10 cellular contexts compared by ENCODE assay signal in genomic region chr5:76546497-76547102, GRCh38.
DNase-seq lines count a peak whose midpoint lies in the region; ATAC-seq, FAIRE-seq and TF ChIP-seq lines count a peak whose summit lies in the region.
"Had no signal": no experiment of that assay in that cellular context is flagged by ENCODE, and none has a peak within 500 bp of the region (broad histone marks: within the 10 kb centered on the region; RNA-seq: fewer than 3 reads in every experiment).

No MANE protein-coding gene starts in this region.

- intact Hi-C loops in HepG2 (cut with micrococcal nuclease; ENCODE audit: unreplicated experiment): no loop called here

- H3K9me3 ChIP-seq in HepG2 (ENCODE audit: low read length): no peaks in the 10 kb centered on the region
- H3K9me3 ChIP-seq: MG63 had no signal

- no peaks in the 10 kb centered on the region for H3K36me3 ChIP-seq in HepG2 (replicated peaks in 1 of 2; ENCODE audit: control insufficient read depth in 1 of 2, insufficient read depth in 2 of 2, low read length in 2 of 2)
- H3K36me3 ChIP-seq: MG63 had no signal

- TF ChIP-seq POLR2A in HepG2 (IDR thresholded peaks at IDR 0.05; ENCODE audit: insufficient read depth in 1 of 2, low read depth in 2 of 2, low read length in 2 of 2): no peak

- in situ Hi-C loops in HepG2 (cut with HindIII; ENCODE audit: extremely low pct_ligation_motif_present, low pct_unique_long_range_greater_than_20kb): no loop called here

- TF ChIP-seq EP300 in HepG2 (IDR thresholded peaks at IDR 0.05; ENCODE audit: low read depth in 2 of 2, low read length in 2 of 2) (0 out of 4 replicates have a peak, but pooled peaks of 1 of the 2 experiments have one; percentile 18), HepG2 (CRISPR knock-in tag; IDR thresholded peaks at IDR 0.05; ENCODE audit: borderline replicate concordance) (no peak)

- TF ChIP-seq CTCF in C4-2B (conservative IDR thresholded peaks at IDR 0.05): no peak
- TF ChIP-seq CTCF in HepG2 (CRISPR knock-in tag; IDR thresholded peaks at IDR 0.05): no peak

- BruUV-seq in HepG2 (replicated peaks; lab: Mats Ljungman, UMichigan): no TSS peak

- peak overlapping the region; percentile 88 for H3K27ac ChIP-seq in C4-2B
- no peak overlapping the region for H3K27ac ChIP-seq in HepG2 (ENCODE audit: extremely low read length, insufficient read depth, low read length)

- FAIRE-seq in HepG2 (lab: Jason Lieb, UNC): no peak

- H3K9ac ChIP-seq in HepG2 (ENCODE audit: insufficient read depth, low read depth, low read length): no peak overlapping the region

- no peak for TF ChIP-seq RAD21 in HepG2 (CRISPR knock-in tag; IDR thresholded peaks at IDR 0.05)

- peaks cover 9% of the 10 kb centered on the region for H4K20me1 ChIP-seq in HepG2 (ENCODE audit: insufficient read depth, low read length)

- POLR2A ChIA-PET in HepG2 (lab: Yijun Ruan, JAX): interaction anchor here (0.5 to 1.2 kb wide), 3 partner anchors 74 to 145 kb away, joined by 3 read pairs; partner anchors contain the start of gene IQGAP2

- ATAC-seq in GM19463 (IDR thresholded peaks at IDR 0.05; ENCODE audit: unreplicated experiment) (peak; percentile 24), HepG2 (peak; percentile 75), GM21381 (IDR thresholded peaks at IDR 0.05; ENCODE audit: unreplicated experiment) (no peak)

- peak; percentile 27 for DNase-seq in activated CD4-positive, alpha-beta T cell treated with anti-CD3 and anti-CD28 coated beads for 48 hours
- peak; percentile 36 for DNase-seq in HepG2 (ENCODE audit: low spot score)
- DNase-seq in pons (ENCODE audit: low spot score): no peak
- DNase-seq in midbrain (lab: John Stamatoyannopoulos, UW): no peak
- no peak for DNase-seq in SIG-M5 (lab: John Stamatoyannopoulos, UW)
- DNase-seq: H7, MG63 had no signal

- H3K79me2 ChIP-seq in HepG2 (ENCODE audit: insufficient read depth, low read length): peaks cover 45% of the 10 kb centered on the region

- H3K4me1 ChIP-seq in HepG2 (ENCODE audit: insufficient read depth, low read length): peaks cover 60% of the 10 kb centered on the region

- no peak overlapping the region for H3K4me3 ChIP-seq in HepG2 (replicated peaks in 1 of 3; ENCODE audit: insufficient read depth in 1 of 3, low read depth in 2 of 3, low read length in 3 of 3)
- H3K4me3 ChIP-seq: MG63 had no signal

- 73% methylated on average over 8 of the region's 8 CpGs for WGBS in HepG2 (ENCODE audit: low lambda C conversion rate)

- H3K27me3 ChIP-seq in HepG2 (ENCODE audit: control insufficient read depth in 1 of 2, insufficient read depth in 2 of 2, low read length in 2 of 2): no peaks in the 10 kb centered on the region
- H3K27me3 ChIP-seq: MG63 had no signal

- CTCF ChIA-PET in HepG2 (lab: Yijun Ruan, JAX; ENCODE audit: low intra/inter-chr PET ratio, low total read pairs): interaction anchor here (3.1 kb wide), 1 partner anchor 143 kb away, joined by 21 read pairs; the partner anchor contains the start of gene IQGAP2

- H3K4me2 ChIP-seq in HepG2 (ENCODE audit: low read depth, low read length): no peak overlapping the region

- no peak overlapping the region for H2AFZ ChIP-seq in HepG2 (ENCODE audit: low read length)

TF ChIP-seq in HepG2, 621 proteins besides CTCF, POLR2A, EP300 and RAD21 (continues in another document):
- TF ChIP-seq NR0B2 (CRISPR knock-in tag; IDR thresholded peaks at IDR 0.05) (peak; percentile 32; the same call in 1 of the 2 replicates), GATAD2A (CRISPR knock-in tag; IDR thresholded peaks at IDR 0.05) (peak; percentile 67; the same call in 1 of the 2 replicates), SOX5 (CRISPR knock-in tag; IDR thresholded peaks at IDR 0.05; ENCODE audit: borderline replicate concordance) (peak; percentile 45; the same call in 1 of the 2 replicates), KLF16 (CRISPR knock-in tag; IDR thresholded peaks at IDR 0.05) (no peak), HNF4A (CRISPR knock-in tag; IDR thresholded peaks at IDR 0.05) (0 out of 2 replicates have a peak, but pooled peaks have one; percentile 16), TP53 (CRISPR knock-in tag; conservative IDR thresholded peaks at IDR 0.05) (no peak), PAXIP1 (CRISPR knock-in tag; conservative IDR thresholded peaks at IDR 0.05) (peak; percentile 54), HOXD1 (CRISPR knock-in tag; IDR thresholded peaks at IDR 0.05) (peak; percentile 80; the same call in 1 of the 2 replicates), TEAD3 (CRISPR knock-in tag; optimal IDR thresholded peaks at IDR 0.05; ENCODE audit: borderline replicate concordance) (peak; percentile 24), CREB1 (IDR thresholded peaks at IDR 0.05) (no peak), CREB1 (CRISPR knock-in tag; IDR thresholded peaks at IDR 0.05) (0 out of 2 replicates have a peak, but pooled peaks have one; percentile 43), FOXP1 (IDR thresholded peaks at IDR 0.05) (no peak), FOXP1 (CRISPR knock-in tag; IDR thresholded peaks at IDR 0.05) (peak; percentile 23; the same call in 1 of the 2 replicates), SRF (IDR thresholded peaks at IDR 0.05; ENCODE audit: low read depth, low read length) (peak; percentile 63; the same call in 1 of the 2 replicates), ELF1 (CRISPR knock-in tag; IDR thresholded peaks at IDR 0.05) (0 out of 2 replicates have a peak, but pooled peaks have one; percentile 25), ZSCAN12 (CRISPR knock-in tag; IDR thresholded peaks at IDR 0.05) (no peak), FOXA3 (CRISPR knock-in tag; IDR thresholded peaks at IDR 0.05) (peak; percentile 29; the same call in 1 of the 2 replicates), ONECUT2 (CRISPR knock-in tag; IDR thresholded peaks at IDR 0.05) (peak; percentile 88), HDAC1 (CRISPR knock-in tag; IDR thresholded peaks at IDR 0.05) (peak; percentile 58), MEIS1 (CRISPR knock-in tag; IDR thresholded peaks at IDR 0.05; ENCODE audit: borderline replicate concordance) (peak; percentile 88; the same call in 1 of the 2 replicates), SOX13 (IDR thresholded peaks at IDR 0.05) (no peak), SOX13 (CRISPR knock-in tag; conservative IDR thresholded peaks at IDR 0.05 in 1 of 2, IDR thresholded peaks at IDR 0.05 in 1 of 2) (0 out of 4 replicates have a peak, but pooled peaks of 1 of the 2 experiments have one; percentile 19), ZBTB38 (CRISPR knock-in tag; IDR thresholded peaks at IDR 0.05) (0 out of 2 replicates have a peak, but pooled peaks have one; percentile 20)

Comparison
In these comparisons a context has a peak if more than half of its experiments do, and no peak if none do; other contexts are left out.
1. DNase-seq: peak in activated CD4-positive, alpha-beta T cell treated with anti-CD3 and anti-CD28 coated beads for 48 hours (single experiment) and HepG2 (single experiment); none in pons (single experiment), midbrain (single experiment) and SIG-M5 (single experiment).